In the genomic region with DNA sequence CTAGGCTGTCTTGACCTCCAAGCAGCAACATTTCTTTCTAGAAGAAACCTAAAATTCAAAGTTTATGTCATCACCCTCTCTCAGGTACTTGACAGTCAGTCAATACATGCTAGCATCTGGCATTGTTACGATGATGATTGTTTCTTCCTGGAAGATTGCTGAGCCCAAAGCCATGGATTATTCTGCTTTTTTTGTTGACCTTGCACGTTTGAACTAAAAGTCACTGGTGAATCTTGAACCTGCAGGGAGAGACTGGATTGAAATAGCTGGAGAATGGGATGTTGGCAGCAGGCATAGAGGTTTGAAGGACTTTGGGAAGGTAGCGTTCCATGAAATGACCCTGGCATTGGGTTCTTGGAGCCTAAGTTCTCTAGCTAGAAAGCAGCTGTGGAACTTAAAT, we compare ENCODE assay signal across 8 cellular contexts. TPM values are rescaled to one million over a fixed set of nuclear protein-coding genes. Genes with fewer than 3 reads are reported as not detected.
"Had no signal": no experiment of that assay in that cellular context is flagged by ENCODE, and none has a peak within 500 bp of the region (broad histone marks: within the 10 kb centered on the region; RNA-seq: fewer than 3 reads in every experiment).

No MANE protein-coding gene starts in this region.

- H3K4me3 ChIP-seq: K562 had no signal

- H3K9ac ChIP-seq: KMS-11 had no signal

- H3K27ac ChIP-seq: HL-60, KMS-11 had no signal

- H3K4me2 ChIP-seq: KMS-11 had no signal

- H3K4me1 Mint-ChIP-seq: IgD-negative memory B cell had no signal

- DNase-seq: IMR-90, KBM-7, KG1 had no signal

- ATAC-seq: K562 had no signal

- FAIRE-seq: HTR-8/SVneo, K562 had no signal

- H3K27ac Mint-ChIP-seq: IgD-negative memory B cell had no signal

- H3K36me3 Mint-ChIP-seq: IgD-negative memory B cell had no signal

RNA-seq across cellular contexts. Expression of a gene that starts 42.9 kb away (rescaled TPM):
- polyA plus RNA-seq: IgD-negative memory B cell, IMR-90 had no signal
